In genomic region chr14:26765768-26766550, GRCh38 we compare ENCODE assay signal across 11 cellular contexts.
DNase-seq lines count a peak whose midpoint lies in the region; ATAC-seq lines count a peak whose summit lies in the region.
"Had no signal": no experiment of that assay in that cellular context is flagged by ENCODE, and none has a peak within 500 bp of the region (broad histone marks: within the 10 kb centered on the region; RNA-seq: fewer than 3 reads in every experiment).

No MANE protein-coding gene starts in this region.

- peak; percentile 71 for DNase-seq in GM04504 (ENCODE audit: low read depth)
- peak; percentile 83 to 91 for DNase-seq in SHP77 (lab: John Stamatoyannopoulos, UW)
- DNase-seq in Right ventricle myocardium superior: peak; percentile 64
- peak; percentile 69 for DNase-seq in sciatic nerve (ENCODE audit: low spot score)
- no peak for DNase-seq in activated CD4-positive, alpha-beta T cell treated with anti-CD3 and anti-CD28 coated beads, Interleukin-2, amount 50 U/mL, for 48 hours
- DNase-seq: activated T-cell treated with anti-CD3 and anti-CD28 coated beads, Interleukin-2, amount 50 U/mL, for 1 hour; glutamatergic neuron had no signal

- ATAC-seq in Right ventricle myocardium superior (ENCODE audit: poor library complexity) (peak; percentile 95), sciatic nerve (peak; percentile 92), HG03342 (IDR thresholded peaks at IDR 0.05; ENCODE audit: unreplicated experiment) (no peak), GM19328 (IDR thresholded peaks at IDR 0.05; ENCODE audit: unreplicated experiment) (no peak), esophagus mucosa (no peak)
- ATAC-seq: Panc1 had no signal

- intact Hi-C loops in Right ventricle myocardium superior (cut with DNase I): no loop called here
- intact Hi-C loops in sciatic nerve (cut with DNase I): no loop called here

Comparison
In these comparisons a context has a peak if more than half of its experiments do, and no peak if none do; other contexts are left out.
1. DNase-seq: peak in GM04504 (single experiment), SHP77 (2 of 2), Right ventricle myocardium superior (single experiment) and sciatic nerve (single experiment); none in activated CD4-positive, alpha-beta T cell treated with anti-CD3 and anti-CD28 coated beads, Interleukin-2, amount 50 U/mL, for 48 hours (0 of 2).
2. ATAC-seq: peak in Right ventricle myocardium superior (single experiment) and sciatic nerve (single experiment); none in HG03342 (single experiment), GM19328 (single experiment) and esophagus mucosa (single experiment).